1 cellular context compared by ENCODE assay signal in the genomic region with DNA sequence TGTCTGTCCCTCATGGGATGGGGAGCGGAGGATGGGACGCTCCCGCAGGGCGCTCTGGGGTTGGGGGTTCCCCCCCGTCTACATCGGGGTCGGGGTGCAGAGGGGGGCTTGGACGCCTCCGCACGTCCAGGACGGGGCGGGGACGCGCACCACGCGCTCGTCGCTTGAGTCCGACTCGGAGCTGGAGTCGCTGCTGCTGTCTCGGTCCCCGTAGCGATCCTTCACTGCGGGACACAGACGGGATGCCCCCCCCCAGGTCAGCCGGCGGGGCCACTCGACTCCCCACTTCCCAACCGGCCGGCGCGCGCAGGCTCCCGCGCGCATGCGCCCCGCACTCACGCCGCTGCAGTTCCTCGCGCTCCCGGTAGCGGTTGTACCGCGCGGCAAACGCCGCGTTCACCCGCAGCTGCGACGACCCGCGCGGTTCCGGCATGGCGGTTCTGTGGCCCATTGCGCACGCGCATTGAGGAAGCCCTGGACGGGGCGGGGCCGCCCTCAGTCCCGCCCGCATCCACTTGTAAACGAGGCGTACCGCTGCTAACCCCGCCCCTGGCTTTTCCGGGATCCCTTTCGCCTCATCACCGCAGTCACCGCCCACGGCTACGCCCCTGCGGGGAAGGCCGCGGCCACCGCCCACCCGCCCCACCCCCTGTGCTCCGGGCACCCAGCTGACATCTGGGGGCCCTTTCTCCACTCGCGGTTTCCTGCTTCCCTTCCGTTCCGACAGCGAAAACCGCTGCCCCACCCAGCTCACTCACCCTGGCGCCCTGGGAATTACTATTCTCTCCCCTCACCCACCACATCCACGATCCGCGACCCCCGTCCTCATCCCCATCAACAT.
TF ChIP-seq lines count a peak whose summit lies in the region.

A gene (minus strand): TSS at position 444 of the 841 bp plus-strand sequence. CDS start 11 bp downstream, at position 433.

TF ChIP-seq in K562, 482 proteins besides CTCF, POLR2A, EP300 and RAD21 (continued from another document):
- TF ChIP-seq, protein P1, sequence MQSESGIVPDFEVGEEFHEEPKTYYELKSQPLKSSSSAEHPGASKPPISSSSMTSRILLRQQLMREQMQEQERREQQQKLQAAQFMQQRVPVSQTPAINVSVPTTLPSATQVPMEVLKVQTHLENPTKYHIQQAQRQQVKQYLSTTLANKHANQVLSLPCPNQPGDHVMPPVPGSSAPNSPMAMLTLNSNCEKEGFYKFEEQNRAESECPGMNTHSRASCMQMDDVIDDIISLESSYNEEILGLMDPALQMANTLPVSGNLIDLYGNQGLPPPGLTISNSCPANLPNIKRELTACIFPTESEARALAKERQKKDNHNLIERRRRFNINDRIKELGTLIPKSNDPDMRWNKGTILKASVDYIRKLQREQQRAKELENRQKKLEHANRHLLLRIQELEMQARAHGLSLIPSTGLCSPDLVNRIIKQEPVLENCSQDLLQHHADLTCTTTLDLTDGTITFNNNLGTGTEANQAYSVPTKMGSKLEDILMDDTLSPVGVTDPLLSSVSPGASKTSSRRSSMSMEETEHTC (IDR thresholded peaks at IDR 0.05), result 0 out of 2 replicates have a peak, but pooled peaks have one; percentile 19
- TF ChIP-seq ZNF124 (CRISPR knock-in tag; IDR thresholded peaks at IDR 0.05) (no peak), EP400 (IDR thresholded peaks at IDR 0.05) (peak; percentile 75), NR2C2 (CRISPR knock-in tag; IDR thresholded peaks at IDR 0.05) (no peak), NR2C2 (tag; IDR thresholded peaks at IDR 0.05) (0 out of 2 replicates have a peak, but pooled peaks have one; percentile 49), XRCC3 (IDR thresholded peaks at IDR 0.05) (no peak), CCNT2 (IDR thresholded peaks at IDR 0.05; ENCODE audit: borderline replicate concordance, extremely low read depth, insufficient read length, low read depth, low read length) (peak; percentile 84), HOXB6 (CRISPR knock-in tag; IDR thresholded peaks at IDR 0.05; ENCODE audit: borderline replicate concordance) (no peak), HNRNPK (IDR thresholded peaks at IDR 0.05; ENCODE audit: low read depth, low read length, poor library complexity, severe bottlenecking) (peak; percentile 13), U2AF1 (optimal IDR thresholded peaks at IDR 0.05; ENCODE audit: low read depth, low read length) (no peak), ZNF282 (CRISPR knock-in tag; IDR thresholded peaks at IDR 0.05) (peak; percentile 86), HMGN3 (IDR thresholded peaks at IDR 0.05; ENCODE audit: borderline replicate concordance, extremely low read depth, insufficient read length, low read depth, low read length) (peak; percentile 58), MTA3 (IDR thresholded peaks at IDR 0.05; ENCODE audit: borderline replicate concordance) (0 out of 2 replicates have a peak, but pooled peaks have one; percentile 34), ZKSCAN3 (CRISPR knock-in tag; IDR thresholded peaks at IDR 0.05) (no peak), ILK (tag; IDR thresholded peaks at IDR 0.05; ENCODE audit: borderline replicate concordance, low read depth) (no peak), ATF7 (IDR thresholded peaks at IDR 0.05) (peak; percentile 70; the same call in 1 of the 2 replicates)
- TF ChIP-seq, protein P2, sequence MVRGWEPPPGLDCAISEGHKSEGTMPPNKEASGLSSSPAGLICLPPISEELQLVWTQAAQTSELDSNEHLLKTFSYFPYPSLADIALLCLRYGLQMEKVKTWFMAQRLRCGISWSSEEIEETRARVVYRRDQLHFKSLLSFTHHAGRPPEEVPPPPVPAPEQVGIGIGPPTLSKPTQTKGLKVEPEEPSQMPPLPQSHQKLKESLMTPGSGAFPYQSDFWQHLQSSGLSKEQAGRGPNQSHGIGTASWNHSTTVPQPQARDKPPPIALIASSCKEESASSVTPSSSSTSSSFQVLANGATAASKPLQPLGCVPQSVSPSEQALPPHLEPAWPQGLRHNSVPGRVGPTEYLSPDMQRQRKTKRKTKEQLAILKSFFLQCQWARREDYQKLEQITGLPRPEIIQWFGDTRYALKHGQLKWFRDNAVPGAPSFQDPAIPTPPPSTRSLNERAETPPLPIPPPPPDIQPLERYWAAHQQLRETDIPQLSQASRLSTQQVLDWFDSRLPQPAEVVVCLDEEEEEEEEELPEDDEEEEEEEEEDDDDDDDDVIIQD (CRISPR knock-in tag; IDR thresholded peaks at IDR 0.05), result no peak
- TF ChIP-seq, protein P3, sequence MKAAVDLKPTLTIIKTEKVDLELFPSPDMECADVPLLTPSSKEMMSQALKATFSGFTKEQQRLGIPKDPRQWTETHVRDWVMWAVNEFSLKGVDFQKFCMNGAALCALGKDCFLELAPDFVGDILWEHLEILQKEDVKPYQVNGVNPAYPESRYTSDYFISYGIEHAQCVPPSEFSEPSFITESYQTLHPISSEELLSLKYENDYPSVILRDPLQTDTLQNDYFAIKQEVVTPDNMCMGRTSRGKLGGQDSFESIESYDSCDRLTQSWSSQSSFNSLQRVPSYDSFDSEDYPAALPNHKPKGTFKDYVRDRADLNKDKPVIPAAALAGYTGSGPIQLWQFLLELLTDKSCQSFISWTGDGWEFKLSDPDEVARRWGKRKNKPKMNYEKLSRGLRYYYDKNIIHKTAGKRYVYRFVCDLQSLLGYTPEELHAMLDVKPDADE (conservative IDR thresholded peaks at IDR 0.05; ENCODE audit: control insufficient read depth, low read depth, low read length), result 0 out of 2 replicates have a peak, but pooled peaks have one; percentile 24
- TF ChIP-seq, protein P4, sequence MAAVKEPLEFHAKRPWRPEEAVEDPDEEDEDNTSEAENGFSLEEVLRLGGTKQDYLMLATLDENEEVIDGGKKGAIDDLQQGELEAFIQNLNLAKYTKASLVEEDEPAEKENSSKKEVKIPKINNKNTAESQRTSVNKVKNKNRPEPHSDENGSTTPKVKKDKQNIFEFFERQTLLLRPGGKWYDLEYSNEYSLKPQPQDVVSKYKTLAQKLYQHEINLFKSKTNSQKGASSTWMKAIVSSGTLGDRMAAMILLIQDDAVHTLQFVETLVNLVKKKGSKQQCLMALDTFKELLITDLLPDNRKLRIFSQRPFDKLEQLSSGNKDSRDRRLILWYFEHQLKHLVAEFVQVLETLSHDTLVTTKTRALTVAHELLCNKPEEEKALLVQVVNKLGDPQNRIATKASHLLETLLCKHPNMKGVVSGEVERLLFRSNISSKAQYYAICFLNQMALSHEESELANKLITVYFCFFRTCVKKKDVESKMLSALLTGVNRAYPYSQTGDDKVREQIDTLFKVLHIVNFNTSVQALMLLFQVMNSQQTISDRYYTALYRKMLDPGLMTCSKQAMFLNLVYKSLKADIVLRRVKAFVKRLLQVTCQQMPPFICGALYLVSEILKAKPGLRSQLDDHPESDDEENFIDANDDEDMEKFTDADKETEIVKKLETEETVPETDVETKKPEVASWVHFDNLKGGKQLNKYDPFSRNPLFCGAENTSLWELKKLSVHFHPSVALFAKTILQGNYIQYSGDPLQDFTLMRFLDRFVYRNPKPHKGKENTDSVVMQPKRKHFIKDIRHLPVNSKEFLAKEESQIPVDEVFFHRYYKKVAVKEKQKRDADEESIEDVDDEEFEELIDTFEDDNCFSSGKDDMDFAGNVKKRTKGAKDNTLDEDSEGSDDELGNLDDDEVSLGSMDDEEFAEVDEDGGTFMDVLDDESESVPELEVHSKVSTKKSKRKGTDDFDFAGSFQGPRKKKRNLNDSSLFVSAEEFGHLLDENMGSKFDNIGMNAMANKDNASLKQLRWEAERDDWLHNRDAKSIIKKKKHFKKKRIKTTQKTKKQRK (IDR thresholded peaks at IDR 0.05; ENCODE audit: borderline replicate concordance, low read depth, low read length), result no peak
- TF ChIP-seq, protein P5, sequence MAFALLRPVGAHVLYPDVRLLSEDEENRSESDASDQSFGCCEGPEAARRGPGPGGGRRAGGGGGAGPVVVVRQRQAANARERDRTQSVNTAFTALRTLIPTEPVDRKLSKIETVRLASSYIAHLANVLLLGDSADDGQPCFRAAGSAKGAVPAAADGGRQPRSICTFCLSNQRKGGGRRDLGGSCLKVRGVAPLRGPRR (CRISPR knock-in tag; IDR thresholded peaks at IDR 0.05), result no peak
- TF ChIP-seq, protein P6, sequence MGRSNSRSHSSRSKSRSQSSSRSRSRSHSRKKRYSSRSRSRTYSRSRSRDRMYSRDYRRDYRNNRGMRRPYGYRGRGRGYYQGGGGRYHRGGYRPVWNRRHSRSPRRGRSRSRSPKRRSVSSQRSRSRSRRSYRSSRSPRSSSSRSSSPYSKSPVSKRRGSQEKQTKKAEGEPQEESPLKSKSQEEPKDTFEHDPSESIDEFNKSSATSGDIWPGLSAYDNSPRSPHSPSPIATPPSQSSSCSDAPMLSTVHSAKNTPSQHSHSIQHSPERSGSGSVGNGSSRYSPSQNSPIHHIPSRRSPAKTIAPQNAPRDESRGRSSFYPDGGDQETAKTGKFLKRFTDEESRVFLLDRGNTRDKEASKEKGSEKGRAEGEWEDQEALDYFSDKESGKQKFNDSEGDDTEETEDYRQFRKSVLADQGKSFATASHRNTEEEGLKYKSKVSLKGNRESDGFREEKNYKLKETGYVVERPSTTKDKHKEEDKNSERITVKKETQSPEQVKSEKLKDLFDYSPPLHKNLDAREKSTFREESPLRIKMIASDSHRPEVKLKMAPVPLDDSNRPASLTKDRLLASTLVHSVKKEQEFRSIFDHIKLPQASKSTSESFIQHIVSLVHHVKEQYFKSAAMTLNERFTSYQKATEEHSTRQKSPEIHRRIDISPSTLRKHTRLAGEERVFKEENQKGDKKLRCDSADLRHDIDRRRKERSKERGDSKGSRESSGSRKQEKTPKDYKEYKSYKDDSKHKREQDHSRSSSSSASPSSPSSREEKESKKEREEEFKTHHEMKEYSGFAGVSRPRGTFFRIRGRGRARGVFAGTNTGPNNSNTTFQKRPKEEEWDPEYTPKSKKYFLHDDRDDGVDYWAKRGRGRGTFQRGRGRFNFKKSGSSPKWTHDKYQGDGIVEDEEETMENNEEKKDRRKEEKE (IDR thresholded peaks at IDR 0.05; ENCODE audit: borderline replicate concordance in 1 of 2, control insufficient read depth in 1 of 2, low read depth in 2 of 2, low read length in 1 of 2), result no peak
- TF ChIP-seq, protein P7, sequence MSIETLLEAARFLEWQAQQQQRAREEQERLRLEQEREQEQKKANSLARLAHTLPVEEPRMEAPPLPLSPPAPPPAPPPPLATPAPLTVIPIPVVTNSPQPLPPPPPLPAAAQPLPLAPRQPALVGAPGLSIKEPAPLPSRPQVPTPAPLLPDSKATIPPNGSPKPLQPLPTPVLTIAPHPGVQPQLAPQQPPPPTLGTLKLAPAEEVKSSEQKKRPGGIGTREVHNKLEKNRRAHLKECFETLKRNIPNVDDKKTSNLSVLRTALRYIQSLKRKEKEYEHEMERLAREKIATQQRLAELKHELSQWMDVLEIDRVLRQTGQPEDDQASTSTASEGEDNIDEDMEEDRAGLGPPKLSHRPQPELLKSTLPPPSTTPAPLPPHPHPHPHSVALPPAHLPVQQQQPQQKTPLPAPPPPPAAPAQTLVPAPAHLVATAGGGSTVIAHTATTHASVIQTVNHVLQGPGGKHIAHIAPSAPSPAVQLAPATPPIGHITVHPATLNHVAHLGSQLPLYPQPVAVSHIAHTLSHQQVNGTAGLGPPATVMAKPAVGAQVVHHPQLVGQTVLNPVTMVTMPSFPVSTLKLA (conservative IDR thresholded peaks at IDR 0.05), result peak; percentile 61 to 70
- TF ChIP-seq, protein P8, sequence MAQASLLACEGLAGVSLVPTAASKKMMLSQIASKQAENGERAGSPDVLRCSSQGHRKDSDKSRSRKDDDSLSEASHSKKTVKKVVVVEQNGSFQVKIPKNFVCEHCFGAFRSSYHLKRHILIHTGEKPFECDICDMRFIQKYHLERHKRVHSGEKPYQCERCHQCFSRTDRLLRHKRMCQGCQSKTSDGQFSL (CRISPR knock-in tag; IDR thresholded peaks at IDR 0.05), result peak; percentile 98
- TF ChIP-seq, protein P8 (tag; IDR thresholded peaks at IDR 0.05), result peak in 1 of 2 experiments; percentile 96; a peak in 2 of 4 replicates
- TF ChIP-seq, protein P9, sequence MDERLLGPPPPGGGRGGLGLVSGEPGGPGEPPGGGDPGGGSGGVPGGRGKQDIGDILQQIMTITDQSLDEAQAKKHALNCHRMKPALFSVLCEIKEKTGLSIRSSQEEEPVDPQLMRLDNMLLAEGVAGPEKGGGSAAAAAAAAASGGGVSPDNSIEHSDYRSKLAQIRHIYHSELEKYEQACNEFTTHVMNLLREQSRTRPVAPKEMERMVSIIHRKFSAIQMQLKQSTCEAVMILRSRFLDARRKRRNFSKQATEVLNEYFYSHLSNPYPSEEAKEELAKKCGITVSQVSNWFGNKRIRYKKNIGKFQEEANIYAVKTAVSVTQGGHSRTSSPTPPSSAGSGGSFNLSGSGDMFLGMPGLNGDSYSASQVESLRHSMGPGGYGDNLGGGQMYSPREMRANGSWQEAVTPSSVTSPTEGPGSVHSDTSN (CRISPR knock-in tag; IDR thresholded peaks at IDR 0.05; ENCODE audit: low read depth), result no peak
- TF ChIP-seq, protein P9 (tag; conservative IDR thresholded peaks at IDR 0.05; ENCODE audit: low read depth), result no peak
- TF ChIP-seq, protein P10, sequence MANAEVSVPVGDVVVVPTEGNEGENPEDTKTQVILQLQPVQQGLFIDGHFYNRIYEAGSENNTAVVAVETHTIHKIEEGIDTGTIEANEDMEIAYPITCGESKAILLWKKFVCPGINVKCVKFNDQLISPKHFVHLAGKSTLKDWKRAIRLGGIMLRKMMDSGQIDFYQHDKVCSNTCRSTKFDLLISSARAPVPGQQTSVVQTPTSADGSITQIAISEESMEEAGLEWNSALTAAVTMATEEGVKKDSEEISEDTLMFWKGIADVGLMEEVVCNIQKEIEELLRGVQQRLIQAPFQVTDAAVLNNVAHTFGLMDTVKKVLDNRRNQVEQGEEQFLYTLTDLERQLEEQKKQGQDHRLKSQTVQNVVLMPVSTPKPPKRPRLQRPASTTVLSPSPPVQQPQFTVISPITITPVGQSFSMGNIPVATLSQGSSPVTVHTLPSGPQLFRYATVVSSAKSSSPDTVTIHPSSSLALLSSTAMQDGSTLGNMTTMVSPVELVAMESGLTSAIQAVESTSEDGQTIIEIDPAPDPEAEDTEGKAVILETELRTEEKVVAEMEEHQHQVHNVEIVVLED (CRISPR knock-in tag; IDR thresholded peaks at IDR 0.05), result peak; percentile 72
